Comparison of ENCODE assay signal across 17 cellular contexts in the genomic region with DNA sequence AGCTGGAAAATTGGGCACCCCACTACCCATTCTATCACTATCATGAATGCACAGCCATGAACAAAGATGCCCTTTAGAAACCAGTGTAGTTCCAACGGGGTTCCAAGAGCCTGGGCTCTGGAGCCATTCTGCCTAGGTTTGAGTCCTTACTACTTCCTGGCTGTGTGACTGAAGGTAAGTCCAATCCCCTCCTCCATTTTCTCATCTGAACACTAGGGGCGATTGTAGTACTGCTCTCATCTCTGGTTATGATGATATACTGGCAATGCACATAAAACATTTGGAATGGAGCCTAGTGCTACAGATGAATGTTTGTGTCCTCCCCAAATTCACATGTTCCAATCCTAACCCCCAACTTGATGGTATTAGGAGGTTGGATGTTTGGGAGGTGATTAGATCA. TPM values are rescaled to one million over a fixed set of nuclear protein-coding genes. Genes with fewer than 3 reads are reported as not detected.
DNase-seq lines count a peak whose midpoint lies in the region; ATAC-seq, FAIRE-seq and TF ChIP-seq lines count a peak whose summit lies in the region.
"Had no signal": no experiment of that assay in that cellular context is flagged by ENCODE, and none has a peak within 500 bp of the region (broad histone marks: within the 10 kb centered on the region; RNA-seq: fewer than 3 reads in every experiment).

No MANE protein-coding gene starts in this region.

- no peak for FAIRE-seq in A549 (lab: Jason Lieb, UNC)
- no peak for FAIRE-seq in GM12878 (lab: Jason Lieb, UNC)

- CTCF ChIA-PET in A549 (lab: Yijun Ruan, JAX) (interaction anchor here (0.8 to 47.4 kb wide), 3 partner anchors 9 to 49 kb away, joined by 4 to 977 read pairs (median 79); partner anchors contain the start of gene SLC29A3), GM12878 (lab: Yijun Ruan, JAX) (interaction anchor here (0.6 to 1.2 kb wide), 2 partner anchors 44 to 48 kb away, joined by 3 to 4 read pairs; no protein-coding TSS in a partner anchor)

- H3K4me3 ChIP-seq in A549: no peak overlapping the region
- no peak overlapping the region for H3K4me3 ChIP-seq in KMS-11 (IDR thresholded peaks at IDR 0.05; ENCODE audit: insufficient read depth, low read depth, low read length)
- no peak overlapping the region for H3K4me3 ChIP-seq in GM12878
- no peak overlapping the region for H3K4me3 ChIP-seq in hepatocyte

- ATAC-seq in A549 (peak in 1 of 2 experiments; percentile 66; a peak in 3 of 6 replicates), GM12878 (no peak), HG03571 (IDR thresholded peaks at IDR 0.05; ENCODE audit: unreplicated experiment) (no peak)
- ATAC-seq in stimulated activated memory B cell treated with anti-CD40 and anti-IgM and Interleukin-4, amounts not matched to agents 10 μg/mL and 1 μg/mL and 100 μg/mL, for 72 hours: no peak
- ATAC-seq: right cardiac atrium had no signal

- intact Hi-C loops in GM12878 (cut with micrococcal nuclease; ENCODE audit: unreplicated experiment): no loop called here

- no peaks in the 10 kb centered on the region for H3K27me3 Mint-ChIP-seq in stimulated activated memory B cell treated with anti-CD40 and anti-IgM and Interleukin-4, amounts not matched to agents 10 μg/mL and 1 μg/mL and 100 μg/mL, for 72 hours

- H3K9me3 ChIP-seq in A549: no peaks in the 10 kb centered on the region
- no peaks in the 10 kb centered on the region for H3K9me3 ChIP-seq in GM12878 (replicated peaks; ENCODE audit: control insufficient read depth, insufficient read depth, low read length)
- H3K9me3 ChIP-seq in hepatocyte (ENCODE audit: low read depth): no peaks in the 10 kb centered on the region

- in situ Hi-C loops in GM12878 (cut with MboI): no loop called here

- no peaks in the 10 kb centered on the region for H3K9me3 Mint-ChIP-seq in stimulated activated memory B cell treated with anti-CD40 and anti-IgM and Interleukin-4, amounts not matched to agents 10 μg/mL and 1 μg/mL and 100 μg/mL, for 72 hours
- H3K9me3 Mint-ChIP-seq: activated CD4-positive, alpha-beta T cell treated with anti-CD3 and anti-CD28 coated beads, Interleukin-2, amount 10 ng/mL, durations not matched to agents 24 days and 14 days; activated naive CD8-positive, alpha-beta T cell treated with anti-CD3 and anti-CD28 coated beads for 36 hours; activated T-cell treated with anti-CD3 and anti-CD28 coated beads, Interleukin-2, amount 50 U/mL, for 24 hours; T-helper 2 cell treated with Interferon-gamma antibody and Interleukin-4, amounts not matched to agents 5 μg/mL and 100 μg/mL, for 36 hours had no signal

- 24% methylated on average over 2 of the region's 2 CpGs for WGBS in A549 (ENCODE audit: missing lambda C conversion rate)
- WGBS in GM12878 (ENCODE audit: insufficient coverage, insufficient replicate concordance, low lambda C conversion rate, missing lambda C conversion rate): 0% methylated on average over 2 of the region's 2 CpGs
- 66% methylated on average over 2 of the region's 2 CpGs for WGBS in hepatocyte (ENCODE audit: low lambda C conversion rate, missing lambda C conversion rate)

- H3K27ac Mint-ChIP-seq in stimulated activated memory B cell treated with anti-CD40 and anti-IgM and Interleukin-4, amounts not matched to agents 10 μg/mL and 1 μg/mL and 100 μg/mL, for 72 hours: no peak overlapping the region
- H3K27ac Mint-ChIP-seq: activated CD4-positive, alpha-beta T cell treated with anti-CD3 and anti-CD28 coated beads, Interleukin-2, amount 10 ng/mL, durations not matched to agents 24 days and 14 days; activated naive CD8-positive, alpha-beta T cell treated with anti-CD3 and anti-CD28 coated beads for 36 hours; activated T-cell treated with anti-CD3 and anti-CD28 coated beads, Interleukin-2, amount 50 U/mL, for 24 hours; T-helper 2 cell treated with Interferon-gamma antibody and Interleukin-4, amounts not matched to agents 5 μg/mL and 100 μg/mL, for 36 hours had no signal

- H3K79me2 ChIP-seq in KMS-11 (ENCODE audit: insufficient read depth, low read depth) (no peaks in the 10 kb centered on the region), GM12878 (ENCODE audit: control insufficient read depth, insufficient read depth, low read length) (no peaks in the 10 kb centered on the region), hepatocyte (no peaks in the 10 kb centered on the region)

- no peaks in the 10 kb centered on the region for H3K27me3 ChIP-seq in KMS-11 (ENCODE audit: insufficient read depth, low read depth)
- no peaks in the 10 kb centered on the region for H3K27me3 ChIP-seq in GM12878 (replicated peaks in 1 of 2; ENCODE audit: control insufficient read depth in 2 of 2, insufficient read depth in 2 of 2, low read length in 1 of 2)
- H3K27me3 ChIP-seq in hepatocyte: no peaks in the 10 kb centered on the region

- no peak for TF ChIP-seq EP300 in A549 (IDR thresholded peaks at IDR 0.05)
- TF ChIP-seq EP300 in GM12878 (IDR thresholded peaks at IDR 0.05; ENCODE audit: borderline replicate concordance in 1 of 2, control insufficient read depth in 1 of 2, low read depth in 2 of 2, low read length in 2 of 2): no peak

- H3K4me3 Mint-ChIP-seq in stimulated activated memory B cell treated with anti-CD40 and anti-IgM and Interleukin-4, amounts not matched to agents 10 μg/mL and 1 μg/mL and 100 μg/mL, for 72 hours: no peak overlapping the region
- H3K4me3 Mint-ChIP-seq: activated CD4-positive, alpha-beta T cell treated with anti-CD3 and anti-CD28 coated beads, Interleukin-2, amount 10 ng/mL, durations not matched to agents 24 days and 14 days; activated naive CD8-positive, alpha-beta T cell treated with anti-CD3 and anti-CD28 coated beads for 36 hours; activated T-cell treated with anti-CD3 and anti-CD28 coated beads, Interleukin-2, amount 50 U/mL, for 24 hours; T-helper 2 cell treated with Interferon-gamma antibody and Interleukin-4, amounts not matched to agents 5 μg/mL and 100 μg/mL, for 36 hours had no signal

- H2AFZ ChIP-seq in KMS-11 (ENCODE audit: low read depth) (no peak overlapping the region), GM12878 (ENCODE audit: control insufficient read depth, low read depth, low read length) (peak overlapping the region; percentile 30), hepatocyte (no peak overlapping the region)

- H3K9ac ChIP-seq in KMS-11: no peak overlapping the region
- H3K9ac ChIP-seq in GM12878 (ENCODE audit: control insufficient read depth, insufficient read depth, low read length): no peak overlapping the region

- POLR2A ChIA-PET in A549 (lab: Yijun Ruan, JAX): interaction anchor here (1.9 kb wide), 1 partner anchor 9 kb away, joined by 5 read pairs; no protein-coding TSS in a partner anchor
- POLR2A ChIA-PET in GM12878 (lab: Charles Lee): no interaction called here

- peaks cover 5% of the 10 kb centered on the region for H3K36me3 Mint-ChIP-seq in stimulated activated memory B cell treated with anti-CD40 and anti-IgM and Interleukin-4, amounts not matched to agents 10 μg/mL and 1 μg/mL and 100 μg/mL, for 72 hours
- H3K36me3 Mint-ChIP-seq: activated naive CD8-positive, alpha-beta T cell treated with anti-CD3 and anti-CD28 coated beads for 36 hours had no signal

- no peaks in the 10 kb centered on the region for H4K20me1 ChIP-seq in KMS-11 (ENCODE audit: insufficient read depth)
- no peaks in the 10 kb centered on the region for H4K20me1 ChIP-seq in GM12878 (ENCODE audit: control insufficient read depth, insufficient read depth)
- H4K20me1 ChIP-seq in hepatocyte (ENCODE audit: insufficient read depth, poor library complexity, severe bottlenecking): no peaks in the 10 kb centered on the region

- TF ChIP-seq POLR2A in A549 (IDR thresholded peaks at IDR 0.05; ENCODE audit: low read length) (no peak), GM12878 (IDR thresholded peaks at IDR 0.05; ENCODE audit: low read depth, low read length) (no peak)

- no peaks in the 10 kb centered on the region for H3K9me2 ChIP-seq in hepatocyte (replicated peaks; ENCODE audit: insufficient read depth)

- TF ChIP-seq CTCF in A549 (IDR thresholded peaks at IDR 0.05): no peak
- peak; percentile 22; the same call in 1 of the 2 replicates for TF ChIP-seq CTCF in KMS-11 (conservative IDR thresholded peaks at IDR 0.05; ENCODE audit: low read depth, low read length)
- TF ChIP-seq CTCF in GM12878 (IDR thresholded peaks at IDR 0.05 in 2 of 3, conservative IDR thresholded peaks at IDR 0.05 in 1 of 3; ENCODE audit: control insufficient read depth in 2 of 3, extremely low read depth in 1 of 3, insufficient read depth in 1 of 3, low read depth in 3 of 3, low read length in 3 of 3): 0 out of 6 replicates have a peak, but pooled peaks of 2 of the 3 experiments have one; percentile 5 to 23
- TF ChIP-seq CTCF in hepatocyte (IDR thresholded peaks at IDR 0.05; ENCODE audit: poor library complexity): no peak

- SMC1A ChIA-PET in GM12878 (lab: Charles Lee; ENCODE audit: uncharacterized antibody, unreplicated experiment): interaction anchor here (2.1 to 18.0 kb wide), 3 partner anchors 10 to 48 kb away, joined by 10 to 249 read pairs (median 12); partner anchors contain the start of gene SLC29A3

- no peak for TF ChIP-seq RAD21 in A549 (conservative IDR thresholded peaks at IDR 0.05 in 1 of 2, IDR thresholded peaks at IDR 0.05 in 1 of 2)
- no peak for TF ChIP-seq RAD21 in GM12878 (IDR thresholded peaks at IDR 0.05; ENCODE audit: insufficient read depth, low read depth, low read length)

- RAD21 ChIA-PET in GM12878 (lab: Charles Lee; ENCODE audit: unreplicated experiment): no interaction called here

- H3K36me3 ChIP-seq in KMS-11 (ENCODE audit: insufficient read depth): no peaks in the 10 kb centered on the region
- no peaks in the 10 kb centered on the region for H3K36me3 ChIP-seq in GM12878 (ENCODE audit: control insufficient read depth in 2 of 2, insufficient read depth in 2 of 2, low read length in 1 of 2)
- no peaks in the 10 kb centered on the region for H3K36me3 ChIP-seq in hepatocyte (replicated peaks; ENCODE audit: insufficient read depth, low read depth)

- peaks cover 17% of the 10 kb centered on the region for H3K4me1 ChIP-seq in A549
- H3K4me1 ChIP-seq in KMS-11 (ENCODE audit: low read depth, poor library complexity, severe bottlenecking): no peaks in the 10 kb centered on the region
- peaks cover 37% of the 10 kb centered on the region for H3K4me1 ChIP-seq in GM12878 (ENCODE audit: control insufficient read depth, insufficient read depth, low read length)
- no peaks in the 10 kb centered on the region for H3K4me1 ChIP-seq in hepatocyte (ENCODE audit: insufficient read depth)

- H3K27ac ChIP-seq in A549 (no peak overlapping the region), KMS-11 (no peak overlapping the region), GM12878 (ENCODE audit: control insufficient read depth, insufficient read depth) (no peak overlapping the region; the same call in 1 of the 2 replicates), hepatocyte (no peak overlapping the region)

- no TSS peak for BruUV-seq in GM12878 (replicated peaks; lab: Mats Ljungman, UMichigan)

- DNase-seq in A549 (ENCODE audit: low read depth in 1 of 2, low spot score in 1 of 2) (peak; percentile 21 to 31), DMS114 treated with DMSO at 0.1 percent for 48 hours (lab: John Stamatoyannopoulos, UW; ENCODE audit: unreplicated experiment) (peak; percentile 10), GM12878 (ENCODE audit: low read depth, low spot score) (no peak), hepatocyte (ENCODE audit: low spot score) (no peak)
- DNase-seq: activated CD4-positive, alpha-beta T cell treated with anti-CD3 and anti-CD28 coated beads, Interleukin-2, amount 10 ng/mL, durations not matched to agents 24 days and 14 days; activated naive CD8-positive, alpha-beta T cell treated with anti-CD3 and anti-CD28 coated beads for 36 hours; activated T-cell treated with anti-CD3 and anti-CD28 coated beads, Interleukin-2, amount 50 U/mL, for 24 hours; C1 segment of cervical spinal cord; effector CD8-positive, alpha-beta T cell; HCEC 1CT; NCI-H1436 treated with DMSO at 0.1 percent for 48 hours; right cardiac atrium; stimulated activated CD4-positive, alpha-beta T cell treated with anti-CD3 and anti-CD28 coated beads, Interleukin-1b, Interleukin-23, amount 100 ng/mL, for 48 hours had no signal

- peaks cover 37% of the 10 kb centered on the region for H3K4me1 Mint-ChIP-seq in stimulated activated memory B cell treated with anti-CD40 and anti-IgM and Interleukin-4, amounts not matched to agents 10 μg/mL and 1 μg/mL and 100 μg/mL, for 72 hours
- H3K4me1 Mint-ChIP-seq: activated CD4-positive, alpha-beta T cell treated with anti-CD3 and anti-CD28 coated beads, Interleukin-2, amount 10 ng/mL, durations not matched to agents 24 days and 14 days had no signal

- H3K4me2 ChIP-seq in A549: no peak overlapping the region
- no peak overlapping the region for H3K4me2 ChIP-seq in KMS-11
- no peak overlapping the region for H3K4me2 ChIP-seq in GM12878 (ENCODE audit: control insufficient read depth, insufficient read depth)
- no peak overlapping the region for H3K4me2 ChIP-seq in hepatocyte

RNA-seq across cellular contexts. Expression of gene CDH23, which starts 28.1 kb away (rescaled TPM):
- polyA plus RNA-seq in A549 (2011; rRNA removed) (1.0 and 1.1 TPM in 2 replicates), A549 (2017; fragmentation: RNase III; extraction: RNeasy Plus Mini Kit Qiagen cat#74134 plus additional on column Dnase treatment) (2.1 to 2.3 TPM (median 2.1 TPM) in 3 replicates), GM12878 (2011; rRNA removed) (0.04 and 0.12 TPM in 2 replicates), GM12878 (2014; fragmentation: Illumina TruSeq; extraction: Trizol) (0.03 and 0.13 TPM in 2 replicates), GM12878 (2014; fragmentation: Nextera tagmentation; extraction: Ambion mirVana) (under 1 TPM in 1 of 2 experiments, not detected in 1; 0.09 TPM), GM12878 (2014; rRNA removed) (0.15 and 0.34 TPM in 2 replicates), GM12878 (2016; fragmentation: Nextera tagmentation; extraction: Ambion mirVana) (under 1 TPM; 0.12 to 0.15 TPM), hepatocyte (0.66 and 1.5 TPM in 2 replicates)
- 2.6 and 3.2 TPM in 2 replicates for polyA plus RNA-seq in A549 (2012; cell fraction: cytosol; rRNA removed)
- polyA plus RNA-seq in A549 (2012; cell fraction: nucleus; rRNA removed): 2.8 and 3.7 TPM in 2 replicates
- polyA minus RNA-seq in A549 (2011; rRNA and poly(A)+ RNA removed): 3.4 TPM in 2 replicates
- 0.65 and 1.0 TPM in 2 replicates for total RNA-seq in GM12878 (2013; cell fraction: nucleolus; rRNA removed)
- total RNA-seq in GM12878 (2014; rRNA removed) (0.22 and 0.40 TPM in 2 replicates), GM12878 (2014; rRNA removed; fragmentation: Illumina TruSeq; extraction: Trizol) (0.14 and 0.22 TPM in 2 replicates), GM12878 (2021) (0.16 and 0.26 TPM in 2 replicates), hepatocyte (0.30 and 0.56 TPM in 2 replicates)
- 0.05 TPM for polyA plus RNA-seq in GM12878 (2011; ENCODE audit: low read depth)
- polyA plus RNA-seq in GM12878 (2011; cell fraction: cytosol; rRNA removed): 0.10 and 0.12 TPM in 2 replicates
- 0.31 and 0.37 TPM in 2 replicates for polyA plus RNA-seq in GM12878 (2011; cell fraction: nucleus; rRNA removed)
- 0.18 and 0.25 TPM in 2 replicates for polyA plus RNA-seq in GM12878 (2012)
- 0.05 TPM in 1 of 2 replicates, not detected in the other for polyA minus RNA-seq in GM12878 (2011; rRNA and poly(A)+ RNA removed)
- polyA minus RNA-seq in GM12878 (2011; cell fraction: cytosol; rRNA and poly(A)+ RNA removed): not detected in 2 replicates
- 0.10 TPM in 1 of 2 replicates, not detected in the other for polyA minus RNA-seq in GM12878 (2011; cell fraction: nucleus; rRNA and poly(A)+ RNA removed)

RNA-seq across cellular contexts. Expression of gene SLC29A3, which starts 49.6 kb away (rescaled TPM):
- polyA plus RNA-seq in A549 (2011; rRNA removed): 7.2 and 12.6 TPM in 2 replicates
- polyA plus RNA-seq in A549 (2012; cell fraction: cytosol; rRNA removed): 9.7 and 14.7 TPM in 2 replicates
- 14.0 and 15.5 TPM in 2 replicates for polyA plus RNA-seq in A549 (2012; cell fraction: nucleus; rRNA removed)
- polyA plus RNA-seq in A549 (2017; fragmentation: RNase III; extraction: RNeasy Plus Mini Kit Qiagen cat#74134 plus additional on column Dnase treatment): 9.9 to 11.4 TPM (median 10.2 TPM) in 3 replicates
- 16.2 and 18.7 TPM in 2 replicates for polyA minus RNA-seq in A549 (2011; rRNA and poly(A)+ RNA removed)
- total RNA-seq in GM12878 (2013; cell fraction: nucleolus; rRNA removed): 6.6 and 7.2 TPM in 2 replicates
- total RNA-seq in GM12878 (2014; rRNA removed): 1.5 and 1.8 TPM in 2 replicates
- 1.5 and 1.6 TPM in 2 replicates for total RNA-seq in GM12878 (2014; rRNA removed; fragmentation: Illumina TruSeq; extraction: Trizol)
- 3.2 and 3.6 TPM in 2 replicates for total RNA-seq in GM12878 (2021)
- polyA plus RNA-seq in GM12878 (2011; ENCODE audit: low read depth): 1.1 TPM
- 1.5 and 2.8 TPM in 2 replicates for polyA plus RNA-seq in GM12878 (2011; rRNA removed)
- 3.7 and 4.2 TPM in 2 replicates for polyA plus RNA-seq in GM12878 (2011; cell fraction: cytosol; rRNA removed)
- 3.5 and 4.4 TPM in 2 replicates for polyA plus RNA-seq in GM12878 (2011; cell fraction: nucleus; rRNA removed)
- polyA plus RNA-seq in GM12878 (2012): 1.6 TPM in 2 replicates
- polyA plus RNA-seq in GM12878 (2014; fragmentation: Illumina TruSeq; extraction: Trizol): 3.1 and 3.2 TPM in 2 replicates
- 1 to 10 TPM; 2.1 to 2.5 TPM for polyA plus RNA-seq in GM12878 (2014; fragmentation: Nextera tagmentation; extraction: Ambion mirVana)
- polyA plus RNA-seq in GM12878 (2014; rRNA removed): 1.8 and 2.0 TPM in 2 replicates
- polyA plus RNA-seq in GM12878 (2016; fragmentation: Nextera tagmentation; extraction: Ambion mirVana): 1 to 10 TPM; 3.1 to 4.0 TPM
- 3.8 and 4.7 TPM in 2 replicates for polyA minus RNA-seq in GM12878 (2011; rRNA and poly(A)+ RNA removed)
- 1.1 and 3.2 TPM in 2 replicates for polyA minus RNA-seq in GM12878 (2011; cell fraction: cytosol; rRNA and poly(A)+ RNA removed)
- 2.8 and 4.5 TPM in 2 replicates for polyA minus RNA-seq in GM12878 (2011; cell fraction: nucleus; rRNA and poly(A)+ RNA removed)
- 8.4 and 11.4 TPM in 2 replicates for total RNA-seq in hepatocyte
- 11.3 and 12.0 TPM in 2 replicates for polyA plus RNA-seq in hepatocyte

Comparison
In these comparisons a context has a peak if more than half of its experiments do, and no peak if none do; other contexts are left out.
1. DNase-seq: peak in A549 (2 of 2) and DMS114 treated with DMSO at 0.1 percent for 48 hours (single experiment); none in GM12878 (single experiment) and hepatocyte (single experiment).
2. CTCF ChIP-seq: peak in KMS-11 (single experiment) and GM12878 (2 of 3); none in A549 (single experiment) and hepatocyte (single experiment).
3. Of the 24 proteins assayed by ChIP-seq in both GM12878 and A549: peak only in GM12878: CTCF; only in A549: none; in both: none; in neither: 23.